In genomic region chr7:91043924-91044660, GRCh38 we compare ENCODE assay signal across 19 cellular contexts.
DNase-seq lines count a peak whose midpoint lies in the region; TF ChIP-seq lines count a peak whose summit lies in the region.
"Had no signal": no experiment of that assay in that cellular context is flagged by ENCODE, and none has a peak within 500 bp of the region (broad histone marks: within the 10 kb centered on the region; RNA-seq: fewer than 3 reads in every experiment).

No MANE protein-coding gene starts in this region.

- H3K27ac ChIP-seq in HUES48 (ENCODE audit: low read depth, low read length) (peak overlapping the region; percentile 67), tibial artery (peak overlapping the region; percentile 49 to 62)
- H3K27ac ChIP-seq: BLaER1, SJCRH30 had no signal

- H3K36me3 Mint-ChIP-seq in endothelial cell (ENCODE audit: low read depth, unreplicated experiment): no peaks in the 10 kb centered on the region
- H3K36me3 Mint-ChIP-seq in activated T-cell treated with anti-CD3 and anti-CD28 coated beads, Interleukin-2, amount 50 U/mL, for 24 hours (ENCODE audit: low read depth): no peaks in the 10 kb centered on the region
- H3K36me3 Mint-ChIP-seq: CD4-positive, alpha-beta memory T cell had no signal

- no peak overlapping the region for H3K9ac ChIP-seq in HUES48 (ENCODE audit: low read depth, low read length)
- H3K9ac ChIP-seq: BLaER1 had no signal

- H3K4me1 Mint-ChIP-seq in endothelial cell (ENCODE audit: unreplicated experiment): peaks cover 24% of the 10 kb centered on the region
- H3K4me1 Mint-ChIP-seq in activated T-cell treated with anti-CD3 and anti-CD28 coated beads, Interleukin-2, amount 50 U/mL, for 24 hours (ENCODE audit: low read depth): no peaks in the 10 kb centered on the region
- H3K4me1 Mint-ChIP-seq: CD4-positive, alpha-beta memory T cell had no signal

- H3K27me3 ChIP-seq in HUES48 (ENCODE audit: control insufficient read depth, insufficient read depth, low read length) (peaks cover under 1% of the 10 kb centered on the region; the same call in 1 of the 2 replicates), tibial artery (no peaks in the 10 kb centered on the region)
- H3K27me3 ChIP-seq: BLaER1, SJCRH30 had no signal

- peaks cover 2% of the 10 kb centered on the region for H3K27me3 Mint-ChIP-seq in endothelial cell (ENCODE audit: unreplicated experiment)
- no peaks in the 10 kb centered on the region for H3K27me3 Mint-ChIP-seq in activated T-cell treated with anti-CD3 and anti-CD28 coated beads, Interleukin-2, amount 50 U/mL, for 24 hours
- H3K27me3 Mint-ChIP-seq: IgD-negative memory B cell had no signal

- H3K4me3 Mint-ChIP-seq in endothelial cell (ENCODE audit: unreplicated experiment): no peak overlapping the region
- no peak overlapping the region for H3K4me3 Mint-ChIP-seq in activated T-cell treated with anti-CD3 and anti-CD28 coated beads, Interleukin-2, amount 50 U/mL, for 24 hours
- H3K4me3 Mint-ChIP-seq: CD4-positive, alpha-beta memory T cell; IgD-negative memory B cell had no signal

- no peak for DNase-seq in endothelial cell (ENCODE audit: low spot score)
- DNase-seq in kidney tubule cell (ENCODE audit: low spot score): peak; percentile 18
- no peak for DNase-seq in tibial artery
- DNase-seq in NCI-H774 (lab: John Stamatoyannopoulos, UW): no peak
- no peak for DNase-seq in activated gamma-delta T cell (lab: John Stamatoyannopoulos, UW)
- no peak for DNase-seq in GM19238 (ENCODE audit: insufficient read length, low spot score)
- no peak for DNase-seq in activated T-cell treated with anti-CD3 and anti-CD28 coated beads, Interleukin-2, amount 50 U/mL, for 24 hours
- DNase-seq: Calu3; CD4-positive, alpha-beta memory T cell; Karpas-422; NCI-H1048; NCI-H1930; NCI-H345; NCI-H524 treated with DMSO at 0.1 percent for 48 hours; SJCRH30 had no signal

- H3K9me3 ChIP-seq in HUES48 (ENCODE audit: control insufficient read depth, insufficient read depth, low read length) (no peaks in the 10 kb centered on the region), tibial artery (no peaks in the 10 kb centered on the region)
- H3K9me3 ChIP-seq: BLaER1, SJCRH30 had no signal

- no peak for TF ChIP-seq CTCF in endothelial cell (IDR thresholded peaks at IDR 0.05; ENCODE audit: unreplicated experiment)
- no peak for TF ChIP-seq CTCF in tibial artery (IDR thresholded peaks at IDR 0.05)

- no peaks in the 10 kb centered on the region for H3K9me3 Mint-ChIP-seq in endothelial cell (ENCODE audit: unreplicated experiment)
- H3K9me3 Mint-ChIP-seq in activated T-cell treated with anti-CD3 and anti-CD28 coated beads, Interleukin-2, amount 50 U/mL, for 24 hours: no peaks in the 10 kb centered on the region
- H3K9me3 Mint-ChIP-seq: CD4-positive, alpha-beta memory T cell; IgD-negative memory B cell had no signal

- H3K27ac Mint-ChIP-seq in endothelial cell (ENCODE audit: unreplicated experiment): peak overlapping the region; percentile 91
- no peak overlapping the region for H3K27ac Mint-ChIP-seq in activated T-cell treated with anti-CD3 and anti-CD28 coated beads, Interleukin-2, amount 50 U/mL, for 24 hours
- H3K27ac Mint-ChIP-seq: CD4-positive, alpha-beta memory T cell; IgD-negative memory B cell had no signal

- intact Hi-C loops in tibial artery (cut with DNase I; ENCODE audit: low total_unique reads): no loop called here

- peak overlapping the region; percentile 37 for H3K4me3 ChIP-seq in HUES48 (ENCODE audit: low read depth, low read length)
- H3K4me3 ChIP-seq in tibial artery: no peak overlapping the region
- H3K4me3 ChIP-seq: BLaER1, GM12878, SJCRH30 had no signal

- no peaks in the 10 kb centered on the region for H3K36me3 ChIP-seq in HUES48 (ENCODE audit: control insufficient read depth, insufficient read depth, low read length)
- no peaks in the 10 kb centered on the region for H3K36me3 ChIP-seq in tibial artery
- H3K36me3 ChIP-seq: BLaER1 had no signal

- H3K4me1 ChIP-seq in HUES48 (ENCODE audit: control insufficient read depth, insufficient read depth, low read length) (peaks cover 40% of the 10 kb centered on the region), tibial artery (peaks cover 0 to 48% (median 18%) of the 10 kb centered on the region in 4 donors)
- H3K4me1 ChIP-seq: BLaER1, SJCRH30 had no signal
